14 cellular contexts compared by ENCODE assay signal in genomic region chr11:36313073-36313472, GRCh38.
"Had no signal": no experiment of that assay in that cellular context is flagged by ENCODE, and none has a peak within 500 bp of the region (broad histone marks: within the 10 kb centered on the region; RNA-seq: fewer than 3 reads in every experiment).

No MANE protein-coding gene starts in this region.

- H3K27ac Mint-ChIP-seq: naive thymus-derived CD8-positive, alpha-beta T cell; stimulated activated memory B cell treated with anti-CD40 and anti-IgM and Interleukin-4, amounts not matched to agents 10 μg/mL and 1 μg/mL and 100 μg/mL, for 72 hours; T-helper 17 cell; type B pancreatic cell; WTC11 had no signal

- H3K4me3 Mint-ChIP-seq: naive thymus-derived CD8-positive, alpha-beta T cell; stimulated activated memory B cell treated with anti-CD40 and anti-IgM and Interleukin-4, amounts not matched to agents 10 μg/mL and 1 μg/mL and 100 μg/mL, for 72 hours; T-helper 17 cell; type B pancreatic cell; WTC11 had no signal

- H3K9me3 ChIP-seq: mucosa of descending colon had no signal

- H3K36me3 Mint-ChIP-seq: naive thymus-derived CD8-positive, alpha-beta T cell; stimulated activated memory B cell treated with anti-CD40 and anti-IgM and Interleukin-4, amounts not matched to agents 10 μg/mL and 1 μg/mL and 100 μg/mL, for 72 hours; type B pancreatic cell; WTC11 had no signal

- ATAC-seq: naive thymus-derived CD8-positive, alpha-beta T cell; right cardiac atrium; SK-N-SH treated with all-trans-retinoic acid at 6 μM for 48 hours; T-helper 17 cell; WTC11 had no signal

- H3K4me3 ChIP-seq: mucosa of descending colon, smooth muscle cell had no signal

- H3K4me1 Mint-ChIP-seq: naive thymus-derived CD8-positive, alpha-beta T cell; stimulated activated memory B cell treated with anti-CD40 and anti-IgM and Interleukin-4, amounts not matched to agents 10 μg/mL and 1 μg/mL and 100 μg/mL, for 72 hours had no signal

- H3K4me2 ChIP-seq: smooth muscle cell had no signal

- DNase-seq: activated CD4-positive, alpha-beta T cell treated with anti-CD3 and anti-CD28 coated beads, Interleukin-2, amount 50 U/mL, for 1 hour; activated naive CD4-positive, alpha-beta T cell; activated T-cell treated with anti-CD3 and anti-CD28 coated beads, Interleukin-2, amount 50 U/mL, for 48 hours; central memory CD4-positive, alpha-beta T cell; mucosa of descending colon; naive thymus-derived CD8-positive, alpha-beta T cell; nucleus accumbens; right cardiac atrium; T-helper 17 cell had no signal
